ENCODE assay signal across 19 cellular contexts in the genomic region with DNA sequence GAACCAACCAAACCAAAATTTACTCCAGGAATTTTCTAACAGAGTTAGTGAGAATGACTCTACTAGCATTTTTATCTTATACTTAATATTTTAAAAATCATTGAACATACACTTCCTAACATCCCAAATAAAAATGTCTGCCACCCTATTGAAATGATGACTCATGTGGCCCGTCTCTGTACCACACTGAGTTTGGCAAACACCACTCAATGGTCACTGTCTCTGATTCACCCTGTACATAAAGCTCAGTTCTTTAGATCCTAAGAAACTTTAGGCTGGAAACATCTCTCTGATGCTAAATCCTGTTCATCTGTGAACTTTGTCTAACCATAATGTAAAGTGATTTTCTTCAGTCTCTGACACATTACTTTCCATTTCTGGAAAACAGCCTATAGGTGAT.
"Had no signal": no experiment of that assay in that cellular context is flagged by ENCODE, and none has a peak within 500 bp of the region (broad histone marks: within the 10 kb centered on the region; RNA-seq: fewer than 3 reads in every experiment).

No MANE protein-coding gene starts in this region.

- H3K27ac ChIP-seq: coronary artery, sigmoid colon, vagina had no signal

- H3K36me3 ChIP-seq: sigmoid colon, vagina had no signal

- H3K4me1 ChIP-seq: sigmoid colon, vagina had no signal

- H3K27me3 ChIP-seq: sigmoid colon, vagina had no signal

- DNase-seq: activated CD4-positive, alpha-beta T cell treated with anti-CD3 and anti-CD28 coated beads, Interleukin-2, amount 10 ng/mL, durations not matched to agents 24 days and 14 days; activated CD8-positive, alpha-beta T cell treated with anti-CD3 and anti-CD28 coated beads for 36 hours; activated effector memory CD4-positive, alpha-beta T cell treated with Interleukin-2 at 50 U/mL for 16 hours; activated naive CD4-positive, alpha-beta T cell treated with anti-CD3 and anti-CD28 coated beads, Interleukin-2, amount 10 ng/mL, durations not matched to agents 7 days and 5 days; activated naive CD8-positive, alpha-beta T cell treated with anti-CD3 and anti-CD28 coated beads, Interleukin-2, amount 50 U/mL, for 24 hours; activated T-cell treated with anti-CD3 and anti-CD28 coated beads, Interleukin-2, amount 50 U/mL, for 48 hours; central memory CD4-positive, alpha-beta T cell; immature natural killer cell; left ventricle myocardium superior; mesenchymal stem cell; sigmoid colon; stimulated activated CD8-positive, alpha-beta memory T cell treated with anti-CD3 and anti-CD28 coated beads, Interleukin-4, amount 100 ng/mL, for 48 hours; stimulated activated naive CD4-positive, alpha-beta T cell treated with Interleukin-2 at 50 U/mL for 16 hours; T1000; trophoblast cell had no signal

- H3K9me3 ChIP-seq: vagina had no signal

- ATAC-seq: activated CD8-positive, alpha-beta T cell treated with anti-CD3 and anti-CD28 coated beads for 36 hours; activated naive CD8-positive, alpha-beta T cell treated with anti-CD3 and anti-CD28 coated beads, Interleukin-2, amount 50 U/mL, for 24 hours; esophagus mucosa; left ventricle myocardium superior; natural killer cell treated with Interleukin-12 subunit alpha and Interleukin-12 subunit beta and Interleukin-15 and Interleukin-18, amount 100 ng/mL, for 72 hours had no signal

- H3K4me3 ChIP-seq: coronary artery, sigmoid colon, vagina had no signal
